20 cellular contexts compared by ENCODE assay signal in genomic region chr2:67214585-67215184, GRCh38.
A peak's percentile ranks its signal among the peaks of the same experiment; 100 is the strongest.
DNase-seq lines count a peak whose midpoint lies in the region; ATAC-seq, FAIRE-seq and TF ChIP-seq lines count a peak whose summit lies in the region.
"Had no signal": no experiment of that assay in that cellular context is flagged by ENCODE, and none has a peak within 500 bp of the region (broad histone marks: within the 10 kb centered on the region; RNA-seq: fewer than 3 reads in every experiment).

No MANE protein-coding gene starts in this region.

- no peak overlapping the region for H4K8ac ChIP-seq in H9 (replicated peaks; ENCODE audit: insufficient read length, low read depth, low read length)
- no peak overlapping the region for H4K8ac ChIP-seq in H1 (ENCODE audit: extremely low read depth, insufficient read depth, low read length)

- peaks cover 6 to 17% (median 9%) of the 10 kb centered on the region in 3 experiments for H3K36me3 Mint-ChIP-seq in H9 (ENCODE audit: insufficient read depth in 1 of 3, low read depth in 3 of 3)
- H3K36me3 Mint-ChIP-seq: activated naive CD4-positive, alpha-beta T cell treated with anti-CD3 and anti-CD28 coated beads, Interleukin-2, amount 50 U/mL, for 72 hours had no signal

- TF ChIP-seq CTCF in H9 (conservative IDR thresholded peaks at IDR 0.05) (no peak), H1 (IDR thresholded peaks at IDR 0.05; ENCODE audit: control extremely low read depth in 1 of 3, insufficient read depth in 1 of 3, low read depth in 1 of 3, low read length in 3 of 3) (no peak), dorsolateral prefrontal cortex (IDR thresholded peaks at IDR 0.05 in 54 of 56, conservative IDR thresholded peaks at IDR 0.05 in 2 of 56; ENCODE audit: low read depth in 1 of 56, partially characterized antibody in 56 of 56) (no peak)

- H2BK20ac ChIP-seq in H9 (ENCODE audit: low read depth, low read length, poor library complexity, severe bottlenecking) (no peak overlapping the region), H1 (ENCODE audit: low read length) (peak overlapping the region; percentile 83)

- H3K27me3 Mint-ChIP-seq in H9 (ENCODE audit: low read depth): no peaks in the 10 kb centered on the region
- H3K27me3 Mint-ChIP-seq: central memory CD8-positive, alpha-beta T cell had no signal

- H2BK12ac ChIP-seq in H9 (ENCODE audit: insufficient read length, low read depth, low read length) (no peak overlapping the region), H1 (ENCODE audit: low read depth, low read length) (peak overlapping the region; percentile 84; the same call in 1 of the 2 replicates)

- no peak overlapping the region for H4K5ac ChIP-seq in H9 (ENCODE audit: insufficient read length, low read depth, low read length)
- no peak overlapping the region for H4K5ac ChIP-seq in H1 (ENCODE audit: insufficient read length, low read depth, low read length)

- H3K27me3 ChIP-seq in H9 (ENCODE audit: insufficient read depth, low read length) (no peaks in the 10 kb centered on the region), H1 (replicated peaks in 1 of 4; ENCODE audit: control insufficient read depth in 3 of 4, extremely low read depth in 1 of 4, insufficient read depth in 3 of 4, low read length in 3 of 4) (no peaks in the 10 kb centered on the region), mucosa of stomach (ENCODE audit: control insufficient read depth, insufficient read depth, low read length) (no peaks in the 10 kb centered on the region), dorsolateral prefrontal cortex (peaks cover 0 to 10% (median 0%) of the 10 kb centered on the region in 45 donors)
- H3K27me3 ChIP-seq: ascending aorta; BLaER1 treated with 17β-estradiol and CSF1 and Interleukin-3, amounts not matched to agents 10 nM and 100 nM; left lung had no signal

- POLR2A ChIA-PET in H1 (lab: Charles Lee; ENCODE audit: partially characterized antibody): no interaction called here

- CTCF ChIA-PET in H1 (lab: Charles Lee; ENCODE audit: partially characterized antibody): interaction anchor here (1.1 to 1.7 kb wide), 2 partner anchors 15 to 414 kb away, joined by 3 to 4 read pairs; no protein-coding TSS in a partner anchor

- no peak for TF ChIP-seq EP300 in H1 (IDR thresholded peaks at IDR 0.05; ENCODE audit: borderline replicate concordance in 1 of 2, low read depth in 2 of 2, low read length in 2 of 2)

- no peak overlapping the region for H3T11ph ChIP-seq in H9 (ENCODE audit: low read length)

- H3K9me3 ChIP-seq in H9 (ENCODE audit: control insufficient read depth, low read depth, low read length): no peaks in the 10 kb centered on the region
- H3K9me3 ChIP-seq in H1 (ENCODE audit: insufficient read depth in 2 of 2, low read depth in 1 of 2, low read length in 1 of 2): peaks cover 0 to 9% of the 10 kb centered on the region in 2 experiments; a peak in 1 of 4 replicates
- H3K9me3 ChIP-seq in mucosa of stomach (ENCODE audit: control insufficient read depth, low read length): no peaks in the 10 kb centered on the region
- H3K9me3 ChIP-seq: ascending aorta, Caco-2, suprapubic skin had no signal

- no peak for TF ChIP-seq POLR2A in H1 (IDR thresholded peaks at IDR 0.05; ENCODE audit: control extremely low read depth in 1 of 2, low read depth in 2 of 2, low read length in 2 of 2)

- H3K56ac ChIP-seq in H9 (ENCODE audit: insufficient read length, low read depth, low read length) (no peak overlapping the region), H1 (replicated peaks; ENCODE audit: insufficient read length, low read depth, low read length) (peak overlapping the region; percentile 97)

- no peak overlapping the region; a peak in 1 of 5 replicates for H3K4me3 Mint-ChIP-seq in H9
- H3K4me3 Mint-ChIP-seq: central memory CD8-positive, alpha-beta T cell; T-helper 2 cell treated with Interferon-gamma antibody and Interleukin-4, amounts not matched to agents 5 μg/mL and 100 μg/mL, for 36 hours had no signal

- H2BK15ac ChIP-seq in H9 (ENCODE audit: low read depth, low read length) (no peak overlapping the region), H1 (ENCODE audit: low read length) (no peak overlapping the region; the same call in 1 of the 2 replicates)

- H3K23ac ChIP-seq in H9 (ENCODE audit: insufficient read length, low read depth, low read length) (no peak overlapping the region), H1 (ENCODE audit: insufficient read length) (no peak overlapping the region)

- 100% methylated on average over 4 of the region's 5 CpGs for WGBS in H9 (ENCODE audit: extremely low coverage, insufficient read length, low lambda C conversion rate)
- 93 to 100% methylated on average over 4 to 5 of the region's 5 CpGs for WGBS in H1 (ENCODE audit: extremely low coverage in 1 of 2, insufficient coverage in 1 of 2, insufficient read length in 1 of 2, insufficient replicate concordance in 2 of 2, low coverage in 1 of 2, low lambda C conversion rate in 2 of 2, missing lambda C conversion rate in 1 of 2), 2 experiments

- peaks cover 4% of the 10 kb centered on the region; the same call in 1 of the 2 replicates for H3K4me1 ChIP-seq in H9 (ENCODE audit: insufficient read depth, low read length)
- peaks cover 2 to 6% (median 3%) of the 10 kb centered on the region in 4 experiments; a peak in 5 of 7 replicates for H3K4me1 ChIP-seq in H1 (replicated peaks in 1 of 4; ENCODE audit: control insufficient read depth in 3 of 4, insufficient read depth in 4 of 4, low read length in 3 of 4)
- peaks cover 25% of the 10 kb centered on the region for H3K4me1 ChIP-seq in mucosa of stomach (ENCODE audit: control insufficient read depth, insufficient read depth, low read length)
- H3K4me1 ChIP-seq: ascending aorta; BLaER1 treated with 17β-estradiol and CSF1 and Interleukin-3, amounts not matched to agents 10 nM and 100 nM; Caco-2; left lung; suprapubic skin had no signal

- H3K4me3 ChIP-seq in H1 (ENCODE audit: extremely low read depth in 1 of 4, insufficient read depth in 2 of 4, low read depth in 3 of 4, low read length in 4 of 4) (no peak overlapping the region), mucosa of stomach (ENCODE audit: low read length) (no peak overlapping the region), dorsolateral prefrontal cortex (no peak overlapping the region)
- H3K4me3 ChIP-seq: ascending aorta; BLaER1 treated with 17β-estradiol and CSF1 and Interleukin-3, amounts not matched to agents 10 nM and 100 nM; left lung; SK-N-MC; suprapubic skin had no signal

- no peak overlapping the region for H3K4ac ChIP-seq in H9 (ENCODE audit: low read depth, low read length)
- peak overlapping the region; percentile 41 for H3K4ac ChIP-seq in H1 (replicated peaks; ENCODE audit: insufficient read length, low read depth, low read length)

- no peak overlapping the region for H2AFZ ChIP-seq in H9 (ENCODE audit: low read length)
- H2AFZ ChIP-seq in H1 (ENCODE audit: low read length): no peak overlapping the region

- no peak for DNase-seq in H9
- no peak for DNase-seq in H1 (ENCODE audit: low read depth in 1 of 2, low spot score in 2 of 2)
- DNase-seq in stimulated activated naive CD8-positive, alpha-beta T cell treated with anti-CD3 and anti-CD28 coated beads, Interleukin-15, Interleukin-2, amounts not matched to agents 100 U/mL and 50 U/mL, for 24 hours: no peak
- DNase-seq in dorsolateral prefrontal cortex: no peak
- DNase-seq in DMS53 treated with DMSO at 0.1 percent for 48 hours (lab: John Stamatoyannopoulos, UW; ENCODE audit: unreplicated experiment): no peak
- DNase-seq in HuH-7 (ENCODE audit: low spot score): no peak
- DNase-seq: NCI-H1105 treated with DMSO at 0.1 percent for 48 hours, NCI-H2029 had no signal

- H3K14ac ChIP-seq in H9 (ENCODE audit: insufficient read depth, low read length): no peak overlapping the region
- H3K14ac ChIP-seq in H1 (ENCODE audit: insufficient read length): no peak overlapping the region

- H4K91ac ChIP-seq in H9 (ENCODE audit: insufficient read length, low read depth, low read length) (no peak overlapping the region), H1 (replicated peaks; ENCODE audit: insufficient read length, low read length) (peak overlapping the region; percentile 41)

- H4K20me1 ChIP-seq in H9 (ENCODE audit: control insufficient read depth, insufficient read depth, insufficient read length): peaks cover 2% of the 10 kb centered on the region
- peaks cover 0 to 5% of the 10 kb centered on the region in 2 experiments for H4K20me1 ChIP-seq in H1 (replicated peaks in 1 of 2; ENCODE audit: control insufficient read depth in 1 of 2, insufficient read depth in 2 of 2, low read length in 2 of 2)
- H4K20me1 ChIP-seq: BLaER1 treated with 17β-estradiol and CSF1 and Interleukin-3, amounts not matched to agents 10 nM and 100 nM had no signal

- H3K79me1 ChIP-seq in H9 (ENCODE audit: insufficient read depth, low read depth, low read length, poor library complexity, severe bottlenecking): no peaks in the 10 kb centered on the region
- no peaks in the 10 kb centered on the region for H3K79me1 ChIP-seq in H1 (ENCODE audit: low read depth, low read length)

- H3K4me2 ChIP-seq in H9 (ENCODE audit: insufficient read depth, insufficient read length, low read length): no peak overlapping the region
- 0 out of 4 replicates have a peak overlapping the region, but pooled peaks of 1 of the 2 experiments have one; percentile 13 for H3K4me2 ChIP-seq in H1 (ENCODE audit: insufficient read depth in 1 of 2, low read depth in 2 of 2, low read length in 2 of 2)
- H3K4me2 ChIP-seq: BLaER1 treated with 17β-estradiol and CSF1 and Interleukin-3, amounts not matched to agents 10 nM and 100 nM had no signal

- H2BK120ac ChIP-seq in H9 (ENCODE audit: low read depth, low read length, poor library complexity, severe bottlenecking) (no peak overlapping the region), H1 (replicated peaks; ENCODE audit: low read depth, low read length) (no peak overlapping the region)

- H3K36me3 ChIP-seq in H1 (ENCODE audit: control insufficient read depth in 2 of 4, insufficient read depth in 4 of 4, low read length in 3 of 4) (no peaks in the 10 kb centered on the region), mucosa of stomach (ENCODE audit: control insufficient read depth, insufficient read depth, low read length) (no peaks in the 10 kb centered on the region)
- H3K36me3 ChIP-seq: ascending aorta; BLaER1 treated with 17β-estradiol and CSF1 and Interleukin-3, amounts not matched to agents 10 nM and 100 nM; left lung; suprapubic skin had no signal

- H3K9me3 Mint-ChIP-seq in H9: peaks cover 8 to 15% of the 10 kb centered on the region in 2 experiments
- H3K9me3 Mint-ChIP-seq: central memory CD8-positive, alpha-beta T cell; T-helper 2 cell treated with Interferon-gamma antibody and Interleukin-4, amounts not matched to agents 5 μg/mL and 100 μg/mL, for 36 hours had no signal

- H3K27ac Mint-ChIP-seq in H9: peak overlapping the region in 1 of 3 experiments; percentile 78; a peak in 2 of 7 replicates
- H3K27ac Mint-ChIP-seq: activated naive CD4-positive, alpha-beta T cell treated with anti-CD3 and anti-CD28 coated beads, Interleukin-2, amount 50 U/mL, for 72 hours; T-helper 2 cell treated with Interferon-gamma antibody and Interleukin-4, amounts not matched to agents 5 μg/mL and 100 μg/mL, for 36 hours had no signal

- no peaks in the 10 kb centered on the region for H3K79me2 ChIP-seq in H9 (ENCODE audit: insufficient read depth, low read length)
- no peaks in the 10 kb centered on the region for H3K79me2 ChIP-seq in H1 (ENCODE audit: control insufficient read depth in 1 of 2, insufficient read depth in 2 of 2, low read length in 2 of 2)

- H2BK5ac ChIP-seq in H9 (ENCODE audit: insufficient read length, low read length) (no peak overlapping the region), H1 (ENCODE audit: low read depth, low read length) (peak overlapping the region; percentile 79; the same call in 1 of the 2 replicates)

- ATAC-seq in stimulated activated naive CD8-positive, alpha-beta T cell treated with anti-CD3 and anti-CD28 coated beads, Interleukin-15, Interleukin-2, amounts not matched to agents 100 U/mL and 50 U/mL, for 24 hours: peak; percentile 32
- no peak for ATAC-seq in HG02870 (IDR thresholded peaks at IDR 0.05; ENCODE audit: unreplicated experiment)
- ATAC-seq: activated naive CD4-positive, alpha-beta T cell treated with anti-CD3 and anti-CD28 coated beads, Interleukin-2, amount 50 U/mL, for 72 hours had no signal

- no peak overlapping the region for H2AK5ac ChIP-seq in H9 (ENCODE audit: insufficient read length, low read length)
- H2AK5ac ChIP-seq in H1 (ENCODE audit: low read depth, low read length): peak overlapping the region; percentile 43; the same call in 1 of the 2 replicates

- FAIRE-seq in H1 (lab: Jason Lieb, UNC): no peak

- intact Hi-C loops in dorsolateral prefrontal cortex (cut with DNase I): no loop called here

- no peak for TF ChIP-seq RAD21 in H1 (IDR thresholded peaks at IDR 0.05 in 1 of 2, conservative IDR thresholded peaks at IDR 0.05 in 1 of 2; ENCODE audit: low read depth in 2 of 2, low read length in 2 of 2)

- H3K4me1 Mint-ChIP-seq in H9: peaks cover 23 to 29% of the 10 kb centered on the region in 2 experiments
- H3K4me1 Mint-ChIP-seq: central memory CD8-positive, alpha-beta T cell had no signal

- H3K23me2 ChIP-seq in H9 (ENCODE audit: insufficient read length, low read depth, low read length, poor library complexity, severe bottlenecking) (no peaks in the 10 kb centered on the region), H1 (ENCODE audit: low read depth, low read length) (peaks cover 13% of the 10 kb centered on the region; the same call in 1 of the 2 replicates)

- H3K27ac ChIP-seq in H9 (ENCODE audit: insufficient read length, low read depth, low read length): no peak overlapping the region
- H3K27ac ChIP-seq in H1 (ENCODE audit: low read depth, low read length): no peak overlapping the region
- H3K27ac ChIP-seq in dorsolateral prefrontal cortex: no peak overlapping the region
- H3K27ac ChIP-seq: ascending aorta; BLaER1 treated with 17β-estradiol and CSF1 and Interleukin-3, amounts not matched to agents 10 nM and 100 nM; left lung; RWPE1; suprapubic skin had no signal

- H3K9ac ChIP-seq in H9 (ENCODE audit: extremely low read depth, insufficient read length, low read length): no peak overlapping the region
- H3K9ac ChIP-seq in H1 (replicated peaks in 1 of 4; ENCODE audit: extremely low read depth in 1 of 4, low read depth in 3 of 4, low read length in 3 of 4): no peak overlapping the region
- H3K9ac ChIP-seq in mucosa of stomach (ENCODE audit: low read length): peak overlapping the region; percentile 23
- H3K9ac ChIP-seq: BLaER1 treated with 17β-estradiol and CSF1 and Interleukin-3, amounts not matched to agents 10 nM and 100 nM had no signal

- H3K18ac ChIP-seq in H9 (ENCODE audit: insufficient read length, low read depth, low read length) (peak overlapping the region; percentile 27), H1 (ENCODE audit: extremely low read depth, low read length) (peak overlapping the region; percentile 38; the same call in 1 of the 2 replicates)
